In the genomic region with DNA sequence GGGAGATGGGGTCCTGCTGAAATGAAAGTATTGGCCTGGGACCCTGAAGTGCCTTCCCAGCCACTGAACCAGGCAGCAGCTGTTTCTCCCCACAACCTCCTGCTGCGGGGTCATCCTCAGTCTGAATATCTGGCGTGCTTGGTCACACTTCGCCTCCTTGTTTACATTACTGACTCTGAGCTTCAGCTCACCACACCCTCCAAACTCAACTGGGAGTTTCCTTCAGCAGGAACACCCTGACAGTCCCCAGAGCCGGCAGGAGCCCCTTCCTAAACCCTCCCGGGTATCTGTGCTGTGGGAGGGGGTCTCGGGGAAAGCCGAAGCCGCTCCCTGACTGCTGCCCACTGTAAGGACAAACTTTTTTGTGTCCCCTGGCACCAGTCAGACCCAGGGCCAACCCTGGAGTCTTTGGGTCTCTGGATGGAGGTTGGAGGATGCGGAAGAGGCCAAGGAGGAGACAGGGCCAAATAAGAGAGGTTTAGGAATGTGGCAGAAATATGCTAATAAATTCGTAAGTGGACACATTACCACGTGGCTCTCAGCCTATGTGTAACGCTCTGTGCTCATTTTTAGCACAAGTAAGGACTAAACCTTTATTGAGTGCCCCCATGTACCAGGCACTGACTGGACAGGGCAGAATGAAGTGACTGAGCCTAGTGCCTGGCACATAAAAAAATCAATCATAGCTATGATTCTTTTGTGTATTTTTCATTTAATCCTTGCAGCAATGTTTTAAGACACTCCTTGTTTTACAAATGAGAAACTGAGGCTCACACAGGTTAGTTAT, we compare ENCODE assay signal across 11 cellular contexts. TPM values are rescaled to one million over a fixed set of nuclear protein-coding genes. Genes with fewer than 3 reads are reported as not detected.
DNase-seq lines count a peak whose midpoint lies in the region; ATAC-seq and TF ChIP-seq lines count a peak whose summit lies in the region.
"Had no signal": no experiment of that assay in that cellular context is flagged by ENCODE, and none has a peak within 500 bp of the region (broad histone marks: within the 10 kb centered on the region; RNA-seq: fewer than 3 reads in every experiment).

No MANE protein-coding gene starts in this region.

- H3K36me3 ChIP-seq in cardiac muscle cell (no peaks in the 10 kb centered on the region), mucosa of descending colon (ENCODE audit: low read depth) (no peaks in the 10 kb centered on the region), vagina (peaks cover 0 to 3% of the 10 kb centered on the region in 2 donors)

- H3K27ac ChIP-seq in cardiac muscle cell, result no peak overlapping the region
- peak overlapping the region; percentile 56 for H3K27ac ChIP-seq in vagina
- H3K27ac ChIP-seq: dorsolateral prefrontal cortex had no signal

- H3K4me3 ChIP-seq in cardiac muscle cell (no peak overlapping the region), mucosa of descending colon (no peak overlapping the region), vagina (no peak overlapping the region)
- H3K4me3 ChIP-seq: dorsolateral prefrontal cortex had no signal

- intact Hi-C loops in Right ventricle myocardium inferior (cut with DNase I) (loop anchor here (5.0 kb wide), 1 partner anchor 110 kb away; no protein-coding TSS in a partner anchor), mucosa of descending colon (cut with DNase I, micrococcal nuclease) (loop anchor here in 1 of 2 donors (5.0 kb wide), 1 partner anchor 175 kb away; no protein-coding TSS in a partner anchor), vagina (cut with DNase I) (no loop called here)

- ATAC-seq in Right ventricle myocardium inferior, result no peak
- peak; percentile 85 for ATAC-seq in mucosa of descending colon
- no peak for ATAC-seq in HG03460 (IDR thresholded peaks at IDR 0.05; ENCODE audit: unreplicated experiment)
- ATAC-seq: activated CD4-positive, CD25-positive, alpha-beta regulatory T cell treated with anti-CD3 and anti-CD28 coated beads, Interleukin-2, amount 50 U/mL, for 24 hours had no signal

- H3K9me3 ChIP-seq in cardiac muscle cell (ENCODE audit: low read depth) (no peaks in the 10 kb centered on the region), mucosa of descending colon (no peaks in the 10 kb centered on the region), vagina (no peaks in the 10 kb centered on the region)

- peaks cover 54% of the 10 kb centered on the region for H3K27me3 ChIP-seq in cardiac muscle cell
- no peaks in the 10 kb centered on the region for H3K27me3 ChIP-seq in vagina
- H3K27me3 ChIP-seq: dorsolateral prefrontal cortex had no signal

- DNase-seq in cardiac muscle cell (ENCODE audit: low read depth in 1 of 2, low spot score in 1 of 2) (peak; percentile 19 to 37), Right ventricle myocardium inferior (ENCODE audit: missing footprints) (no peak), erythroblast (lab: John Stamatoyannopoulos, UW) (peak; percentile 69 to 80), mucosa of descending colon (peak; percentile 64 to 70 (median 66)), vagina (ENCODE audit: extremely low spot score in 2 of 2) (peak in 1 of 2 donors; percentile 80), SKM-1 treated with dmso at 0.1 percent for 144 hours (lab: John Stamatoyannopoulos, UW; ENCODE audit: unreplicated experiment) (no peak)
- no peak for DNase-seq in stimulated activated CD4-positive, alpha-beta T cell treated with anti-CD3 and anti-CD28 coated beads, Interleukin-12 subunit alpha, Interleukin-12 subunit beta, amount 100 ng/mL, for 4 hours
- DNase-seq: dorsolateral prefrontal cortex, SIG-M5 had no signal

- TF ChIP-seq POLR2A in erythroblast (IDR thresholded peaks at IDR 0.05; ENCODE audit: low read length), result peak; percentile 36
- no peak for TF ChIP-seq POLR2A in vagina (IDR thresholded peaks at IDR 0.05)

- H3K4me1 ChIP-seq in cardiac muscle cell (ENCODE audit: low read depth) (peaks cover 28% of the 10 kb centered on the region), mucosa of descending colon (ENCODE audit: low read depth) (peaks cover 25% of the 10 kb centered on the region), vagina (peaks cover 13% of the 10 kb centered on the region)

- TF ChIP-seq CTCF in cardiac muscle cell (IDR thresholded peaks at IDR 0.05; ENCODE audit: low read depth, low read length) (no peak), mucosa of descending colon (IDR thresholded peaks at IDR 0.05) (no peak), vagina (IDR thresholded peaks at IDR 0.05) (no peak)

RNA-seq across cellular contexts. Expression of a gene that starts 20.7 kb away (rescaled TPM):
- 0.18 and 0.25 TPM in 2 replicates for total RNA-seq in cardiac muscle cell
- polyA plus RNA-seq in cardiac muscle cell, result 0.04 TPM in 1 of 2 replicates, not detected in the other
- total RNA-seq in Right ventricle myocardium inferior, result 0.27 TPM
- 10 to 100 TPM in 2 of 3 donors, 1 to 10 TPM in 1; 8.8 to 16.1 (median 14.1) TPM for total RNA-seq in mucosa of descending colon
- 6.4 TPM for total RNA-seq in vagina

Comparison
In these comparisons a context has a peak if more than half of its experiments do, and no peak if none do; other contexts are left out.
1. DNase-seq: peak in cardiac muscle cell (2 of 2), erythroblast (2 of 2) and mucosa of descending colon (3 of 3); none in Right ventricle myocardium inferior (single experiment), SKM-1 treated with dmso at 0.1 percent for 144 hours (single experiment) and stimulated activated CD4-positive, alpha-beta T cell treated with anti-CD3 and anti-CD28 coated beads, Interleukin-12 subunit alpha, Interleukin-12 subunit beta, amount 100 ng/mL, for 4 hours (single experiment).